Comparison of ENCODE assay signal across 28 cellular contexts in the genomic region with DNA sequence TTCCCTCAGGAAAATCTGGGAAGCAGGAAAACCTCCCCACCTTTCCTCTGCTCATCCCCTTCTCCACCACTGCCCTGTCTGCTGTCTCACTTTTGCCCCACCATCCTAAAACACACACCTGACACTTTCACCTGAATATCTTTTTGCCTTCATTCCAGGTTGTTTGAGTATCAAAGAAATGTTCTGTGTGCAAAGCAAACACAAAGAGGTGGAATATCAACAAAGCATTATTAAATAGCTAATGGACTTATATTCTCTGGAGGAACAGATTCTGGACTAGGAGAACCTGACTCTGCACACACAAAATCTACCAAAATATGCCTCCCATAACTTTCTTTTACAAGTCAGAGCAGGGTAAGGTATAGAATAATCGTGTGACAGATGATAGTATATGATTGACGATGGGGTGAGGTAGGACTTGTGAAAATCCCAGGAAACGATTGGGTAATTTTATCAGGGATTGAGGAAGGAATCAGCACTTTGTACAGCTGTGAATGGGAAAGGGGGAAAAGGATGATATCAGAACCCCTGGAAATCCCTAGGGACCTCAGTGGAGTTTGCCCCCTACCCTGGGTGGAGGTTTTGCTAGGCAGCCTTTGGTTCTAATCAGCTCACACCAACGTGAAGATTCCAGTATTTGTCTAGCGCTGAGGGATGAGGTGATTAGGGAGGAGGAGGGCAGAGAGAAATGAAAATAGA.
DNase-seq lines count a peak whose midpoint lies in the region; ATAC-seq, FAIRE-seq and TF ChIP-seq lines count a peak whose summit lies in the region.
"Had no signal": no experiment of that assay in that cellular context is flagged by ENCODE, and none has a peak within 500 bp of the region (broad histone marks: within the 10 kb centered on the region; RNA-seq: fewer than 3 reads in every experiment).

No MANE protein-coding gene starts in this region.

- no peak overlapping the region for H3K27ac ChIP-seq in HEK293 (ENCODE audit: extremely low read depth, low read depth, low read length)
- peak overlapping the region; percentile 76 for H3K27ac ChIP-seq in SJCRH30
- peak overlapping the region; percentile 51 to 70 for H3K27ac ChIP-seq in liver (ENCODE audit: low read depth in 1 of 2, low read length in 2 of 2)
- no peak overlapping the region for H3K27ac ChIP-seq in osteoblast (ENCODE audit: low read depth, low read length)
- no peak overlapping the region for H3K27ac ChIP-seq in right atrium auricular region
- H3K27ac ChIP-seq: A549, PC-9, SJSA1 had no signal

- no peak overlapping the region for H3K4me2 ChIP-seq in osteoblast (ENCODE audit: insufficient read depth, low read length)
- H3K4me2 ChIP-seq: A549, PC-9 had no signal

- H3K4me3 ChIP-seq in HEK293 (ENCODE audit: low read depth, low read length) (no peak overlapping the region), SJCRH30 (peak overlapping the region; percentile 52), liver (ENCODE audit: low read depth in 1 of 3, low read length in 3 of 3) (no peak overlapping the region), osteoblast (ENCODE audit: insufficient read depth, low read length) (no peak overlapping the region), right atrium auricular region (no peak overlapping the region)
- H3K4me3 ChIP-seq: A549, PC-9, SJSA1 had no signal

- CTCF ChIA-PET in HEK293 (lab: Yijun Ruan, JAX) = interaction anchor here (0.6 kb wide), 1 partner anchor 29 kb away, joined by 3 read pairs; no protein-coding TSS in a partner anchor

- no peak for TF ChIP-seq CTCF in HEK293 (tag by site-specific recombination; IDR thresholded peaks at IDR 0.05)
- no peak for TF ChIP-seq CTCF in liver (IDR thresholded peaks at IDR 0.05; ENCODE audit: low read depth, low read length, missing input control)
- no peak for TF ChIP-seq CTCF in osteoblast (IDR thresholded peaks at IDR 0.05; ENCODE audit: extremely low read depth, low read depth, low read length)
- TF ChIP-seq CTCF in right atrium auricular region (IDR thresholded peaks at IDR 0.05) = no peak

- no peaks in the 10 kb centered on the region for H3K36me3 ChIP-seq in HEK293 (ENCODE audit: control insufficient read depth in 2 of 2, insufficient read depth in 1 of 2, low read length in 2 of 2)
- no peaks in the 10 kb centered on the region for H3K36me3 ChIP-seq in SJCRH30
- no peaks in the 10 kb centered on the region for H3K36me3 ChIP-seq in liver (ENCODE audit: control insufficient read depth in 4 of 4, insufficient read depth in 3 of 4, low read depth in 1 of 4, low read length in 3 of 4)
- no peaks in the 10 kb centered on the region for H3K36me3 ChIP-seq in osteoblast (ENCODE audit: insufficient read depth, low read length)
- H3K36me3 ChIP-seq in right atrium auricular region = no peaks in the 10 kb centered on the region
- H3K36me3 ChIP-seq: SJSA1 had no signal

- FAIRE-seq in GM12892 (lab: Jason Lieb, UNC) = no peak
- FAIRE-seq: A549, GM12891, HTR-8/SVneo had no signal

- no peak for TF ChIP-seq RAD21 in liver (IDR thresholded peaks at IDR 0.05)

- WGBS in liver = 34% methylated on average over 5 of the region's 5 CpGs

- H2AFZ ChIP-seq in osteoblast (ENCODE audit: low read length) = no peak overlapping the region
- H2AFZ ChIP-seq: PC-9 had no signal

- no peak for TF ChIP-seq POLR2A in GM12892 (IDR thresholded peaks at IDR 0.05; ENCODE audit: low read depth, low read length)

- no peak for ATAC-seq in GM21423 (IDR thresholded peaks at IDR 0.05; ENCODE audit: unreplicated experiment)
- ATAC-seq: A549, Right ventricle myocardium inferior had no signal

- no peak for DNase-seq in SJCRH30
- DNase-seq in osteoblast (ENCODE audit: insufficient read length, low spot score, missing footprints) = peak; percentile 10
- no peak for DNase-seq in GM12892 (ENCODE audit: insufficient read length)
- DNase-seq in right atrium auricular region (ENCODE audit: low spot score) = no peak
- DNase-seq: AML-193; CD8-positive, alpha-beta memory T cell; DMS79 treated with DMSO at 0.1 percent for 48 hours; GF-D8; H9; HFFc6; IMR-90; KG1; MM.1S; NCI-H1417; NCI-H1694; NCI-H2029 treated with DMSO at 0.1 percent for 48 hours; NCI-H2227 treated with DMSO at 0.1 percent for 48 hours; NCI-H510A; NK-92 treated with Interleukin-12 subunit alpha and Interleukin-12 subunit beta, amount 100 ng/mL, for 24 hours; PC-9 had no signal

- POLR2A ChIA-PET in HEK293 (lab: Yijun Ruan, JAX) = no interaction called here

- H3K9ac ChIP-seq in liver (ENCODE audit: low read depth in 1 of 2, low read length in 2 of 2) = no peak overlapping the region

- H3K27me3 ChIP-seq in SJCRH30 = no peaks in the 10 kb centered on the region
- no peaks in the 10 kb centered on the region for H3K27me3 ChIP-seq in liver (ENCODE audit: control insufficient read depth in 4 of 4, insufficient read depth in 4 of 4, low read length in 3 of 4)
- H3K27me3 ChIP-seq in osteoblast (ENCODE audit: insufficient read depth, low read length) = no peaks in the 10 kb centered on the region
- no peaks in the 10 kb centered on the region for H3K27me3 ChIP-seq in right atrium auricular region

- H3K9me3 ChIP-seq in HEK293 (ENCODE audit: control insufficient read depth, insufficient read depth, low read depth, low read length) (no peaks in the 10 kb centered on the region), SJCRH30 (replicated peaks) (no peaks in the 10 kb centered on the region), liver (ENCODE audit: control insufficient read depth in 4 of 4, low read length in 3 of 4) (no peaks in the 10 kb centered on the region), osteoblast (ENCODE audit: low read depth, low read length) (no peaks in the 10 kb centered on the region), right atrium auricular region (no peaks in the 10 kb centered on the region)
- H3K9me3 ChIP-seq: A549, SJSA1 had no signal

- no peaks in the 10 kb centered on the region for H4K20me1 ChIP-seq in osteoblast (ENCODE audit: insufficient read depth, low read length)

- no peaks in the 10 kb centered on the region for H3K79me2 ChIP-seq in osteoblast (ENCODE audit: insufficient read depth, low read length)

- no peaks in the 10 kb centered on the region for H3K4me1 ChIP-seq in HEK293 (ENCODE audit: control insufficient read depth, insufficient read depth, low read length)
- H3K4me1 ChIP-seq in SJCRH30 = peaks cover 17% of the 10 kb centered on the region
- H3K4me1 ChIP-seq in liver (ENCODE audit: control insufficient read depth in 4 of 4, insufficient read depth in 4 of 4, low read length in 3 of 4) = peaks cover 0 to 33% (median 4%) of the 10 kb centered on the region in 4 donors
- H3K4me1 ChIP-seq in osteoblast (ENCODE audit: insufficient read depth, low read length) = no peaks in the 10 kb centered on the region
- H3K4me1 ChIP-seq in right atrium auricular region = no peaks in the 10 kb centered on the region
- H3K4me1 ChIP-seq: A549, SJSA1 had no signal

TF ChIP-seq in HEK293, 187 proteins besides CTCF, POLR2A, EP300 and RAD21:
- TF ChIP-seq ZSCAN23 (tag by site-specific recombination; IDR thresholded peaks at IDR 0.05) = no peak
- TF ChIP-seq ZNF350 (tag by site-specific recombination; IDR thresholded peaks at IDR 0.05) = no peak
- TF ChIP-seq EGR2 (tag by site-specific recombination; IDR thresholded peaks at IDR 0.05; ENCODE audit: low read depth) = 0 out of 2 replicates have a peak, but pooled peaks have one; percentile 14
- no peak for TF ChIP-seq ZNF549 (tag by site-specific recombination; IDR thresholded peaks at IDR 0.05)
- no peak for TF ChIP-seq ZNF777 (tag by site-specific recombination; IDR thresholded peaks at IDR 0.05; ENCODE audit: borderline replicate concordance)
- TF ChIP-seq ZBTB20 (tag by site-specific recombination; IDR thresholded peaks at IDR 0.05) = no peak
TF ChIP-seq in HEK293: peak in this region for 1.

TF ChIP-seq in liver, 16 proteins besides CTCF, POLR2A, EP300 and RAD21 (continues in another document):
- peak; percentile 13 for TF ChIP-seq HNF4G (IDR thresholded peaks at IDR 0.05)
- TF ChIP-seq SP1 (IDR thresholded peaks at IDR 0.05) = peak; percentile 31
- no peak for TF ChIP-seq EGR1 (IDR thresholded peaks at IDR 0.05; ENCODE audit: low read depth in 2 of 2)
- TF ChIP-seq TAF1 (conservative IDR thresholded peaks at IDR 0.05) = no peak
- TF ChIP-seq, protein P1, sequence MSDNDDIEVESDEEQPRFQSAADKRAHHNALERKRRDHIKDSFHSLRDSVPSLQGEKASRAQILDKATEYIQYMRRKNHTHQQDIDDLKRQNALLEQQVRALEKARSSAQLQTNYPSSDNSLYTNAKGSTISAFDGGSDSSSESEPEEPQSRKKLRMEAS (IDR thresholded peaks at IDR 0.05) = no peak
- no peak for TF ChIP-seq YY1 (IDR thresholded peaks at IDR 0.05)
- peak; percentile 23 to 37 for TF ChIP-seq RXRA (IDR thresholded peaks at IDR 0.05)
- TF ChIP-seq, protein P2, sequence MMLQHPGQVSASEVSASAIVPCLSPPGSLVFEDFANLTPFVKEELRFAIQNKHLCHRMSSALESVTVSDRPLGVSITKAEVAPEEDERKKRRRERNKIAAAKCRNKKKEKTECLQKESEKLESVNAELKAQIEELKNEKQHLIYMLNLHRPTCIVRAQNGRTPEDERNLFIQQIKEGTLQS (IDR thresholded peaks at IDR 0.05) = no peak
- peak; percentile 35 for TF ChIP-seq FOXA2 (IDR thresholded peaks at IDR 0.05)
- TF ChIP-seq, protein P3, sequence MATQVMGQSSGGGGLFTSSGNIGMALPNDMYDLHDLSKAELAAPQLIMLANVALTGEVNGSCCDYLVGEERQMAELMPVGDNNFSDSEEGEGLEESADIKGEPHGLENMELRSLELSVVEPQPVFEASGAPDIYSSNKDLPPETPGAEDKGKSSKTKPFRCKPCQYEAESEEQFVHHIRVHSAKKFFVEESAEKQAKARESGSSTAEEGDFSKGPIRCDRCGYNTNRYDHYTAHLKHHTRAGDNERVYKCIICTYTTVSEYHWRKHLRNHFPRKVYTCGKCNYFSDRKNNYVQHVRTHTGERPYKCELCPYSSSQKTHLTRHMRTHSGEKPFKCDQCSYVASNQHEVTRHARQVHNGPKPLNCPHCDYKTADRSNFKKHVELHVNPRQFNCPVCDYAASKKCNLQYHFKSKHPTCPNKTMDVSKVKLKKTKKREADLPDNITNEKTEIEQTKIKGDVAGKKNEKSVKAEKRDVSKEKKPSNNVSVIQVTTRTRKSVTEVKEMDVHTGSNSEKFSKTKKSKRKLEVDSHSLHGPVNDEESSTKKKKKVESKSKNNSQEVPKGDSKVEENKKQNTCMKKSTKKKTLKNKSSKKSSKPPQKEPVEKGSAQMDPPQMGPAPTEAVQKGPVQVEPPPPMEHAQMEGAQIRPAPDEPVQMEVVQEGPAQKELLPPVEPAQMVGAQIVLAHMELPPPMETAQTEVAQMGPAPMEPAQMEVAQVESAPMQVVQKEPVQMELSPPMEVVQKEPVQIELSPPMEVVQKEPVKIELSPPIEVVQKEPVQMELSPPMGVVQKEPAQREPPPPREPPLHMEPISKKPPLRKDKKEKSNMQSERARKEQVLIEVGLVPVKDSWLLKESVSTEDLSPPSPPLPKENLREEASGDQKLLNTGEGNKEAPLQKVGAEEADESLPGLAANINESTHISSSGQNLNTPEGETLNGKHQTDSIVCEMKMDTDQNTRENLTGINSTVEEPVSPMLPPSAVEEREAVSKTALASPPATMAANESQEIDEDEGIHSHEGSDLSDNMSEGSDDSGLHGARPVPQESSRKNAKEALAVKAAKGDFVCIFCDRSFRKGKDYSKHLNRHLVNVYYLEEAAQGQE (IDR thresholded peaks at IDR 0.05) = no peak
- peak; percentile 22 for TF ChIP-seq FOXA1 (IDR thresholded peaks at IDR 0.05)
- no peak for TF ChIP-seq NR2F2 (IDR thresholded peaks at IDR 0.05)

Comparison
In these comparisons a context has a peak if more than half of its experiments do, and no peak if none do; other contexts are left out.
1. H3K27ac ChIP-seq: peak in SJCRH30 (single experiment) and liver (2 of 2); none in HEK293 (single experiment), osteoblast (single experiment) and right atrium auricular region (0 of 2).